ENCODE assay signal across 18 cellular contexts in genomic region chr22:45508814-45509213, GRCh38. TPM values are rescaled to one million over a fixed set of nuclear protein-coding genes. Genes with fewer than 3 reads are reported as not detected.
DNase-seq lines count a peak whose midpoint lies in the region; ATAC-seq and TF ChIP-seq lines count a peak whose summit lies in the region.
"Had no signal": no experiment of that assay in that cellular context is flagged by ENCODE, and none has a peak within 500 bp of the region (broad histone marks: within the 10 kb centered on the region; RNA-seq: fewer than 3 reads in every experiment).

No MANE protein-coding gene starts in this region.

- TF ChIP-seq EP300 in esophagus muscularis mucosa (IDR thresholded peaks at IDR 0.05): no peak

- peak overlapping the region; percentile 25 for H3K27ac Mint-ChIP-seq in Caco-2 (ENCODE audit: unreplicated experiment)
- H3K27ac Mint-ChIP-seq in type B pancreatic cell: no peak overlapping the region
- H3K27ac Mint-ChIP-seq: CD4-positive, CD25-positive, alpha-beta regulatory T cell; IgD-negative memory B cell had no signal

- WGBS in esophagus muscularis mucosa: 90% methylated on average over 4 of the region's 4 CpGs
- 95% methylated on average over 4 of the region's 4 CpGs for WGBS in mesenchymal stem cell

- no peak overlapping the region for H3K4ac ChIP-seq in mesenchymal stem cell (ENCODE audit: low read depth in 1 of 2, low read length in 2 of 2)

- no peak overlapping the region for H2BK15ac ChIP-seq in mesenchymal stem cell (ENCODE audit: low read depth, poor library complexity, severe bottlenecking)

- H3K27me3 Mint-ChIP-seq in Caco-2 (ENCODE audit: insufficient read depth, unreplicated experiment) (no peaks in the 10 kb centered on the region), type B pancreatic cell (no peaks in the 10 kb centered on the region)

- no peak overlapping the region for H3K14ac ChIP-seq in mesenchymal stem cell (ENCODE audit: low read length in 2 of 2)

- H3K9me3 ChIP-seq in Caco-2 (no peaks in the 10 kb centered on the region), esophagus muscularis mucosa (no peaks in the 10 kb centered on the region), mesenchymal stem cell (ENCODE audit: control insufficient read depth, low read length) (no peaks in the 10 kb centered on the region), WERI-Rb-1 (ENCODE audit: severe bottlenecking) (no peaks in the 10 kb centered on the region)

- H2BK120ac ChIP-seq in mesenchymal stem cell (ENCODE audit: low read depth, low read length): no peak overlapping the region

- H3K4me2 ChIP-seq in mesenchymal stem cell (ENCODE audit: low read length, poor library complexity, severe bottlenecking): no peak overlapping the region

- H4K8ac ChIP-seq in mesenchymal stem cell (ENCODE audit: low read length): no peak overlapping the region

- peaks cover 16% of the 10 kb centered on the region for H3K4me1 Mint-ChIP-seq in Caco-2 (ENCODE audit: low read depth, unreplicated experiment)
- peaks cover 55% of the 10 kb centered on the region for H3K4me1 Mint-ChIP-seq in type B pancreatic cell (ENCODE audit: unreplicated experiment)
- H3K4me1 Mint-ChIP-seq: CD4-positive, CD25-positive, alpha-beta regulatory T cell; IgD-negative memory B cell had no signal

- peak overlapping the region in 1 of 2 experiments; percentile 1 for H3K18ac ChIP-seq in mesenchymal stem cell (ENCODE audit: low read depth in 1 of 2, low read length in 2 of 2)

- peaks cover 66% of the 10 kb centered on the region for H3K36me3 Mint-ChIP-seq in Caco-2 (ENCODE audit: insufficient read depth, unreplicated experiment)
- peaks cover 4% of the 10 kb centered on the region for H3K36me3 Mint-ChIP-seq in type B pancreatic cell
- H3K36me3 Mint-ChIP-seq: CD4-positive, CD25-positive, alpha-beta regulatory T cell; IgD-negative memory B cell had no signal

- DNase-seq in Caco-2 (no peak), esophagus muscularis mucosa (ENCODE audit: extremely low spot score) (no peak), mesenchymal stem cell (no peak), type B pancreatic cell (ENCODE audit: extremely low spot score, unreplicated experiment) (no peak), WERI-Rb-1 (no peak), NCI-H2196 treated with DMSO at 0.1 percent for 48 hours (lab: John Stamatoyannopoulos, UW; ENCODE audit: unreplicated experiment) (no peak)
- DNase-seq: Calu3; CD4-positive, CD25-positive, alpha-beta regulatory T cell; DMS53; NCI-H1105; NCI-H187; NCI-H526 treated with DMSO at 0.1 percent for 48 hours; NK-92 treated with Interleukin-12 subunit alpha and Interleukin-12 subunit beta, amount 100 ng/mL, for 24 hours; SHP77 treated with DMSO at 0.1 percent for 48 hours had no signal

- H3K27me3 ChIP-seq in Caco-2 (replicated peaks; ENCODE audit: control insufficient read depth, insufficient read depth, low read length) (no peaks in the 10 kb centered on the region), esophagus muscularis mucosa (peaks cover 0 to 5% (median 0%) of the 10 kb centered on the region in 4 donors), mesenchymal stem cell (ENCODE audit: control insufficient read depth in 1 of 2, insufficient read depth in 1 of 2, low read length in 2 of 2) (no peaks in the 10 kb centered on the region), WERI-Rb-1 (ENCODE audit: insufficient read depth, low read depth, severe bottlenecking) (no peaks in the 10 kb centered on the region)

- peak overlapping the region in 3 of 4 donors; percentile 19 to 66 (median 44) for H3K27ac ChIP-seq in esophagus muscularis mucosa (replicated peaks in 1 of 4)
- H3K27ac ChIP-seq in mesenchymal stem cell (ENCODE audit: low read length, poor library complexity, severe bottlenecking): no peak overlapping the region
- H3K27ac ChIP-seq in WERI-Rb-1: no peak overlapping the region

- BruUV-seq in Caco-2 (replicated peaks; lab: Mats Ljungman, UMichigan): no TSS peak

- TF ChIP-seq CTCF in Caco-2 (IDR thresholded peaks at IDR 0.05; ENCODE audit: insufficient read depth in 1 of 2, low read depth in 1 of 2, low read length in 1 of 2, severe bottlenecking in 1 of 2, unreplicated experiment in 1 of 2): no peak
- TF ChIP-seq CTCF in esophagus muscularis mucosa (IDR thresholded peaks at IDR 0.05): no peak
- TF ChIP-seq CTCF in type B pancreatic cell (conservative IDR thresholded peaks at IDR 0.05): no peak
- TF ChIP-seq CTCF in WERI-Rb-1 (IDR thresholded peaks at IDR 0.05; ENCODE audit: low read depth, low read length): no peak

- H3K4me1 ChIP-seq in Caco-2: 0 out of 2 replicates have a peak, but pooled peaks cover 6% of the 10 kb centered on the region
- H3K4me1 ChIP-seq in esophagus muscularis mucosa: peaks cover 8 to 95% (median 79%) of the 10 kb centered on the region in 4 donors
- peaks cover 55% of the 10 kb centered on the region for H3K4me1 ChIP-seq in mesenchymal stem cell (ENCODE audit: control insufficient read depth, insufficient read depth, low read depth, low read length)

- CTCF ChIA-PET in Caco-2 (lab: Charles Lee): no interaction called here

- peak overlapping the region in 1 of 2 experiments; percentile 15 for H3K23ac ChIP-seq in mesenchymal stem cell (ENCODE audit: low read length in 2 of 2)

- no peaks in the 10 kb centered on the region for H3K79me1 ChIP-seq in mesenchymal stem cell (replicated peaks; ENCODE audit: low read length, poor library complexity, severe bottlenecking)

- no peak overlapping the region for H3K4me3 Mint-ChIP-seq in Caco-2 (ENCODE audit: unreplicated experiment)
- peak overlapping the region; percentile 45 for H3K4me3 Mint-ChIP-seq in type B pancreatic cell
- H3K4me3 Mint-ChIP-seq: CD4-positive, CD25-positive, alpha-beta regulatory T cell; IgD-negative memory B cell had no signal

- no peak overlapping the region for H4K91ac ChIP-seq in mesenchymal stem cell (ENCODE audit: low read length)

- H3K9ac ChIP-seq in mesenchymal stem cell (ENCODE audit: low read length): no peak overlapping the region

- peak overlapping the region; percentile 10 for H2AK5ac ChIP-seq in mesenchymal stem cell (ENCODE audit: low read length, severe bottlenecking)

- POLR2A ChIA-PET in Caco-2 (lab: Charles Lee): interaction anchor here (0.5 kb wide), 1 partner anchor 13 kb away, joined by 3 read pairs; no protein-coding TSS in a partner anchor

- TF ChIP-seq POLR2A in esophagus muscularis mucosa (IDR thresholded peaks at IDR 0.05; ENCODE audit: low read depth): no peak

- H3K36me3 ChIP-seq in Caco-2 (ENCODE audit: control insufficient read depth, insufficient read depth, low read length) (no peaks in the 10 kb centered on the region; the same call in 1 of the 2 replicates), esophagus muscularis mucosa (no peaks in the 10 kb centered on the region), mesenchymal stem cell (ENCODE audit: control insufficient read depth in 1 of 2, insufficient read depth in 2 of 2, low read depth in 1 of 2, low read length in 2 of 2) (peaks cover 4 to 27% of the 10 kb centered on the region in 2 experiments), WERI-Rb-1 (peaks cover 8% of the 10 kb centered on the region)

- H3K9me3 Mint-ChIP-seq in Caco-2 (ENCODE audit: unreplicated experiment) (no peaks in the 10 kb centered on the region), type B pancreatic cell (no peaks in the 10 kb centered on the region)
- H3K9me3 Mint-ChIP-seq: IgD-negative memory B cell had no signal

- no peak overlapping the region for H3K4me3 ChIP-seq in Caco-2 (ENCODE audit: low read depth, low read length)
- H3K4me3 ChIP-seq in esophagus muscularis mucosa: peak overlapping the region in 2 of 4 donors; percentile 5 to 20
- H3K4me3 ChIP-seq in mesenchymal stem cell (ENCODE audit: insufficient read depth in 1 of 2, low read depth in 1 of 2, low read length in 2 of 2): no peak overlapping the region
- H3K4me3 ChIP-seq in WERI-Rb-1 (ENCODE audit: low read depth, low read length): no peak overlapping the region

- H2BK12ac ChIP-seq in mesenchymal stem cell (ENCODE audit: low read length in 2 of 2): peak overlapping the region in 1 of 2 experiments; percentile 21

- H2AFZ ChIP-seq in mesenchymal stem cell (ENCODE audit: low read depth, low read length): no peak overlapping the region

- H2BK5ac ChIP-seq in mesenchymal stem cell (ENCODE audit: low read depth, low read length, poor library complexity, severe bottlenecking): no peak overlapping the region

- intact Hi-C loops in Caco-2 (cut with micrococcal nuclease; ENCODE audit: unreplicated experiment): no loop called here
- intact Hi-C loops in esophagus muscularis mucosa (cut with DNase I): no loop called here

- ATAC-seq in HG03139 (IDR thresholded peaks at IDR 0.05; ENCODE audit: unreplicated experiment) (no peak), GM21447 (IDR thresholded peaks at IDR 0.05; ENCODE audit: unreplicated experiment) (no peak)

RNA-seq across cellular contexts. Expression of gene FBLN1, which starts 6.1 kb away (rescaled TPM):
- total RNA-seq in Caco-2 (2022) (510 and 519 TPM in 2 replicates), esophagus muscularis mucosa (100 to 1,000 TPM; 355 to 534 (median 417) TPM), type B pancreatic cell (ENCODE audit: low replicate concordance) (121 and 271 TPM in 2 replicates)
- 190 TPM for polyA plus RNA-seq in mesenchymal stem cell (2013, experiment 1 of 2)
- polyA plus RNA-seq in mesenchymal stem cell (2013, experiment 2 of 2): 191 TPM
- total RNA-seq: OCI-LY7 had no signal
- polyA plus RNA-seq: CD4-positive, CD25-positive, alpha-beta regulatory T cell; IgD-negative memory B cell had no signal

Comparison
In these comparisons a context has a peak if more than half of its experiments do, and no peak if none do; other contexts are left out.
1. H3K27ac ChIP-seq: peak in esophagus muscularis mucosa (3 of 4); none in mesenchymal stem cell (single experiment) and WERI-Rb-1 (single experiment).